In genomic region chr12:99383258-99383657, GRCh38 we compare ENCODE assay signal across 21 cellular contexts.
"Had no signal": no experiment of that assay in that cellular context is flagged by ENCODE, and none has a peak within 500 bp of the region (broad histone marks: within the 10 kb centered on the region; RNA-seq: fewer than 3 reads in every experiment).

No MANE protein-coding gene starts in this region.

- H3K9me3 ChIP-seq: gastroesophageal sphincter, neutrophil, ovary, psoas muscle, right atrium auricular region, spleen, upper lobe of right lung had no signal

- H3K27me3 ChIP-seq: gastroesophageal sphincter, neutrophil, ovary, right atrium auricular region, spleen, upper lobe of right lung had no signal

- H3K4me3 ChIP-seq: gastroesophageal sphincter, ovary, psoas muscle, right atrium auricular region, spleen, upper lobe of right lung had no signal

- H3K4me1 ChIP-seq: psoas muscle, right atrium auricular region, spleen, upper lobe of right lung had no signal

- H3K36me3 ChIP-seq: gastroesophageal sphincter, neutrophil, ovary, right atrium auricular region, spleen, upper lobe of right lung had no signal

- DNase-seq: activated CD4-positive, alpha-beta T cell treated with anti-CD3 and anti-CD28 coated beads, Interleukin-2, amount 10 ng/mL, durations not matched to agents 7 days and 5 days; activated CD4-positive, CD25-positive, alpha-beta regulatory T cell treated with anti-CD3 and anti-CD28 coated beads, Interleukin-2, amount 50 U/mL, for 72 hours; activated CD8-positive, alpha-beta memory T cell treated with anti-CD3 and anti-CD28 coated beads, Interleukin-2, amount 10 ng/mL, durations not matched to agents 7 days and 5 days; activated CD8-positive, alpha-beta T cell treated with anti-CD3 and anti-CD28 coated beads for 36 hours; activated gamma-delta T cell; activated naive CD4-positive, alpha-beta T cell treated with anti-CD3 and anti-CD28 coated beads, Interleukin-2, amount 50 U/mL, for 16 hours; activated naive CD8-positive, alpha-beta T cell treated with anti-CD3 and anti-CD28 coated beads, Interleukin-2, amount 50 U/mL, for 24 hours; activated T-cell treated with anti-CD3 and anti-CD28 coated beads for 4 hours; head of caudate nucleus; hypothalamus; ovary; psoas muscle; spleen; stimulated activated CD4-positive, alpha-beta T cell treated with anti-CD3 and anti-CD28 coated beads, Interleukin-4, amount 100 ng/mL, for 1 hour; stimulated activated naive CD4-positive, alpha-beta T cell treated with Interleukin-2 at 50 U/mL for 16 hours; upper lobe of right lung had no signal

- H3K27ac ChIP-seq: epithelial cell of prostate, gastroesophageal sphincter, neutrophil, ovary, psoas muscle, right atrium auricular region, spleen, upper lobe of right lung had no signal

- ATAC-seq: activated CD8-positive, alpha-beta memory T cell treated with anti-CD3 and anti-CD28 coated beads, Interleukin-2, amount 10 ng/mL, durations not matched to agents 7 days and 5 days; activated CD8-positive, alpha-beta T cell treated with anti-CD3 and anti-CD28 coated beads for 36 hours; activated naive CD8-positive, alpha-beta T cell treated with anti-CD3 and anti-CD28 coated beads, Interleukin-2, amount 50 U/mL, for 24 hours; gastroesophageal sphincter; natural killer cell treated with Interleukin-12 subunit alpha and Interleukin-12 subunit beta and Interleukin-15 and Interleukin-18, amount 100 ng/mL, for 72 hours; psoas muscle; upper lobe of right lung had no signal
